Comparison of ENCODE assay signal across 18 cellular contexts in the genomic region with DNA sequence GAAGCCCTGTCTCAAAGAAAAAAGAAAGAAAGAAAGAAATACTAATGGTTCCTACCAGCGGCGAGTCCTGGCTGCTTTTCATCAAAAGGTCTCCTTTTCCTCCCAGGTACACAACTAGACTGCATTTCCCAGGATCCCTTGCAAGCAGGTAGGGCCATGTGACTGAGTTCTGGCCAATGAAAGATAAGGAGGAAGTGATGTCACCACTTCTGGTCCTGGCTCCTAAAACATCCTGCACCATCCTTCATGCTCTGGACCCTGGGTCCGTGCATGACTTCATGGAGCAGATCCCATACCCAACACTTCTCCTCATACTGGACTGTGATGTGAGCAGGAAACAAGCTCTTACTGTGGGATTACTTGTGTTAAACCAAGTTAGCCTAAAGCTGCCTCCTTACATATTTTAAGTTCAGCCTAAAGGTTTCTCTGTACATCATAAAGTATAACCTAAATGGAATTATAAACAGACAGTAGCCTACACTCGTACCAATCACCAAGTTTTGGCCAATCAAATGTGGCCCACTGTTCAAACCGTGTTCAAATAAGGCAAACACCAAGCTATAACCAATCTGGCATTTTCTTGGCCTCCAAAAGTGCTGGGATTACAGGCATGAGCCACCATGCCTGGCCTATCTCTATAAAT. TPM values are rescaled to one million over a fixed set of nuclear protein-coding genes. Genes with fewer than 3 reads are reported as not detected.
DNase-seq lines count a peak whose midpoint lies in the region; ATAC-seq, FAIRE-seq and TF ChIP-seq lines count a peak whose summit lies in the region.
"Had no signal": no experiment of that assay in that cellular context is flagged by ENCODE, and none has a peak within 500 bp of the region (broad histone marks: within the 10 kb centered on the region; RNA-seq: fewer than 3 reads in every experiment).

No MANE protein-coding gene starts in this region.

- no peaks in the 10 kb centered on the region for H3K36me3 ChIP-seq in A673 (ENCODE audit: insufficient read depth, low read length, poor library complexity, severe bottlenecking)
- no peaks in the 10 kb centered on the region for H3K36me3 ChIP-seq in HAP-1 (replicated peaks)
- no peaks in the 10 kb centered on the region for H3K36me3 ChIP-seq in GM12878 (ENCODE audit: control insufficient read depth in 2 of 2, insufficient read depth in 2 of 2, low read length in 1 of 2)
- no peaks in the 10 kb centered on the region for H3K36me3 ChIP-seq in brain microvascular endothelial cell (replicated peaks)
- no peaks in the 10 kb centered on the region for H3K36me3 ChIP-seq in testis (ENCODE audit: low read depth, missing control alignments)
- H3K36me3 ChIP-seq: ascending aorta, colonic mucosa, upper lobe of left lung had no signal

- no peak for TF ChIP-seq RAD21 in GM12878 (IDR thresholded peaks at IDR 0.05; ENCODE audit: insufficient read depth, low read depth, low read length)

- no peaks in the 10 kb centered on the region for H3K4me1 Mint-ChIP-seq in stimulated activated effector memory CD8-positive, alpha-beta T cell treated with anti-CD3 and anti-CD28 coated beads, Interleukin-12 subunit alpha, Interleukin-12 subunit beta, amount 100 ng/mL, for 72 hours
- H3K4me1 Mint-ChIP-seq: activated CD8-positive, alpha-beta memory T cell treated with anti-CD3 and anti-CD28 coated beads, Interleukin-2, amount 10 ng/mL, durations not matched to agents 7 days and 5 days; B cell had no signal

- TF ChIP-seq EP300 in GM12878 (IDR thresholded peaks at IDR 0.05; ENCODE audit: borderline replicate concordance in 1 of 2, control insufficient read depth in 1 of 2, low read depth in 2 of 2, low read length in 2 of 2): no peak

- H3K27ac ChIP-seq in A673 (ENCODE audit: low read depth, low read length, poor library complexity, severe bottlenecking): no peak overlapping the region
- H3K27ac ChIP-seq in GM12878 (ENCODE audit: control insufficient read depth, insufficient read depth): no peak overlapping the region
- H3K27ac ChIP-seq in brain microvascular endothelial cell: no peak overlapping the region
- H3K27ac ChIP-seq in testis: no peak overlapping the region
- H3K27ac ChIP-seq: ascending aorta, colonic mucosa, PC-9, upper lobe of left lung had no signal

- H2AFZ ChIP-seq in GM12878 (ENCODE audit: control insufficient read depth, low read depth, low read length): no peak overlapping the region; the same call in 1 of the 2 replicates
- H2AFZ ChIP-seq: PC-9 had no signal

- H3K27ac Mint-ChIP-seq in stimulated activated effector memory CD8-positive, alpha-beta T cell treated with anti-CD3 and anti-CD28 coated beads, Interleukin-12 subunit alpha, Interleukin-12 subunit beta, amount 100 ng/mL, for 72 hours: no peak overlapping the region
- H3K27ac Mint-ChIP-seq: activated CD8-positive, alpha-beta memory T cell treated with anti-CD3 and anti-CD28 coated beads, Interleukin-2, amount 10 ng/mL, durations not matched to agents 7 days and 5 days; B cell; H9 had no signal

- H3K9ac ChIP-seq in GM12878 (ENCODE audit: control insufficient read depth, insufficient read depth, low read length): no peak overlapping the region

- ATAC-seq in GM12878: peak; percentile 26; the same call in 1 of the 3 replicates
- ATAC-seq in stimulated activated effector memory CD8-positive, alpha-beta T cell treated with anti-CD3 and anti-CD28 coated beads, Interleukin-12 subunit alpha, Interleukin-12 subunit beta, amount 100 ng/mL, for 72 hours: no peak
- ATAC-seq: activated CD8-positive, alpha-beta memory T cell treated with anti-CD3 and anti-CD28 coated beads, Interleukin-2, amount 10 ng/mL, durations not matched to agents 7 days and 5 days had no signal

- WGBS in GM12878 (ENCODE audit: insufficient coverage, insufficient replicate concordance, low lambda C conversion rate, missing lambda C conversion rate): 48% methylated on average over 5 of the region's 5 CpGs
- WGBS in testis, 2 donors: 93 to 94% methylated on average over 5 of the region's 5 CpGs

- BruUV-seq in A673 (replicated peaks; lab: Mats Ljungman, UMichigan): no TSS peak
- BruUV-seq in GM12878 (replicated peaks; lab: Mats Ljungman, UMichigan): no TSS peak

- TF ChIP-seq POLR2A in GM12878 (IDR thresholded peaks at IDR 0.05; ENCODE audit: low read depth, low read length): no peak
- TF ChIP-seq POLR2A in testis (IDR thresholded peaks at IDR 0.05): no peak

- H4K20me1 ChIP-seq in GM12878 (ENCODE audit: control insufficient read depth, insufficient read depth): no peaks in the 10 kb centered on the region

- DNase-seq in A673 (ENCODE audit: low spot score) (peak; percentile 30), HAP-1 (ENCODE audit: low spot score in 2 of 2) (peak; percentile 13 to 21), NCI-H226 (peak; percentile 3), GM12878 (ENCODE audit: low read depth, low spot score) (no peak), brain microvascular endothelial cell (no peak), testis (no peak)
- no peak for DNase-seq in activated CD8-positive, alpha-beta memory T cell treated with anti-CD3 and anti-CD28 coated beads, Interleukin-2, amount 50 U/mL, for 4 hours
- no peak for DNase-seq in stimulated activated effector memory CD8-positive, alpha-beta T cell treated with anti-CD3 and anti-CD28 coated beads, Interleukin-12 subunit alpha, Interleukin-12 subunit beta, amount 100 ng/mL, for 72 hours (ENCODE audit: low spot score in 2 of 2)
- DNase-seq: activated CD8-positive, alpha-beta memory T cell treated with anti-CD3 and anti-CD28 coated beads, Interleukin-2, amount 10 ng/mL, durations not matched to agents 7 days and 5 days; activated naive CD4-positive, alpha-beta T cell; colonic mucosa; H9; kidney glomerular epithelial cell; PC-9; T-helper 1 cell; upper lobe of left lung had no signal

- SMC1A ChIA-PET in GM12878 (lab: Charles Lee; ENCODE audit: uncharacterized antibody, unreplicated experiment): no interaction called here

- H3K4me1 ChIP-seq in A673 (ENCODE audit: insufficient read depth, low read length, poor library complexity, severe bottlenecking): no peaks in the 10 kb centered on the region
- H3K4me1 ChIP-seq in HAP-1: no peaks in the 10 kb centered on the region
- no peaks in the 10 kb centered on the region for H3K4me1 ChIP-seq in GM12878 (ENCODE audit: control insufficient read depth, insufficient read depth, low read length)
- no peaks in the 10 kb centered on the region for H3K4me1 ChIP-seq in testis
- H3K4me1 ChIP-seq: ascending aorta, colonic mucosa, upper lobe of left lung had no signal

- POLR2A ChIA-PET in A673 (lab: Charles Lee; ENCODE audit: low non-redundant PET): no interaction called here
- POLR2A ChIA-PET in GM12878 (lab: Charles Lee): no interaction called here

- intact Hi-C loops in A673 (cut with micrococcal nuclease; ENCODE audit: unreplicated experiment): no loop called here
- intact Hi-C loops in GM12878 (cut with micrococcal nuclease; ENCODE audit: unreplicated experiment): no loop called here
- intact Hi-C loops in testis (cut with DNase I; ENCODE audit: low total_unique reads): no loop called here

- no peak overlapping the region for H3K4me3 ChIP-seq in A673 (ENCODE audit: low read depth, low read length, poor library complexity, severe bottlenecking)
- H3K4me3 ChIP-seq in HAP-1: no peak overlapping the region
- no peak overlapping the region for H3K4me3 ChIP-seq in GM12878
- H3K4me3 ChIP-seq in brain microvascular endothelial cell (ENCODE audit: low read depth, low read length): no peak overlapping the region
- H3K4me3 ChIP-seq in testis: no peak overlapping the region
- H3K4me3 ChIP-seq: ascending aorta, colonic mucosa, PC-9, upper lobe of left lung had no signal

- no peaks in the 10 kb centered on the region for H3K79me2 ChIP-seq in GM12878 (ENCODE audit: control insufficient read depth, insufficient read depth, low read length)

- no peak overlapping the region for H3K4me3 Mint-ChIP-seq in stimulated activated effector memory CD8-positive, alpha-beta T cell treated with anti-CD3 and anti-CD28 coated beads, Interleukin-12 subunit alpha, Interleukin-12 subunit beta, amount 100 ng/mL, for 72 hours
- H3K4me3 Mint-ChIP-seq: activated CD8-positive, alpha-beta memory T cell treated with anti-CD3 and anti-CD28 coated beads, Interleukin-2, amount 10 ng/mL, durations not matched to agents 7 days and 5 days; B cell; H9 had no signal

- in situ Hi-C loops in HAP-1 (cut with MboI; ENCODE audit: low sequenced_read_pairs) (no loop called here), GM12878 (cut with MboI) (no loop called here), brain microvascular endothelial cell (cut with HindIII; ENCODE audit: low pct_ligation_motif_present, low sequenced_read_pairs) (no loop called here)

- RAD21 ChIA-PET in GM12878 (lab: Charles Lee; ENCODE audit: unreplicated experiment): no interaction called here

- FAIRE-seq in GM12878 (lab: Jason Lieb, UNC): no peak

- TF ChIP-seq CTCF in A673 (conservative IDR thresholded peaks at IDR 0.05; ENCODE audit: low read depth, low read length) (no peak), GM12878 (IDR thresholded peaks at IDR 0.05 in 2 of 3, conservative IDR thresholded peaks at IDR 0.05 in 1 of 3; ENCODE audit: control insufficient read depth in 2 of 3, extremely low read depth in 1 of 3, insufficient read depth in 1 of 3, low read depth in 3 of 3, low read length in 3 of 3) (no peak), brain microvascular endothelial cell (IDR thresholded peaks at IDR 0.05; ENCODE audit: low read depth, low read length, missing control alignments) (no peak), testis (IDR thresholded peaks at IDR 0.05) (no peak)

- H3K9me3 Mint-ChIP-seq in stimulated activated effector memory CD8-positive, alpha-beta T cell treated with anti-CD3 and anti-CD28 coated beads, Interleukin-12 subunit alpha, Interleukin-12 subunit beta, amount 100 ng/mL, for 72 hours: peaks cover 4% of the 10 kb centered on the region

- H3K36me3 Mint-ChIP-seq in stimulated activated effector memory CD8-positive, alpha-beta T cell treated with anti-CD3 and anti-CD28 coated beads, Interleukin-12 subunit alpha, Interleukin-12 subunit beta, amount 100 ng/mL, for 72 hours: no peaks in the 10 kb centered on the region
- H3K36me3 Mint-ChIP-seq: activated CD8-positive, alpha-beta memory T cell treated with anti-CD3 and anti-CD28 coated beads, Interleukin-2, amount 10 ng/mL, durations not matched to agents 7 days and 5 days had no signal

- no peak overlapping the region for H3K4me2 ChIP-seq in GM12878 (ENCODE audit: control insufficient read depth, insufficient read depth)
- H3K4me2 ChIP-seq: PC-9 had no signal

- H3K27me3 ChIP-seq in A673 (replicated peaks; ENCODE audit: insufficient read depth, low read depth, low read length, poor library complexity) (peaks cover 5% of the 10 kb centered on the region), HAP-1 (ENCODE audit: low read depth) (no peaks in the 10 kb centered on the region), GM12878 (replicated peaks in 1 of 2; ENCODE audit: control insufficient read depth in 2 of 2, insufficient read depth in 2 of 2, low read length in 1 of 2) (no peaks in the 10 kb centered on the region), brain microvascular endothelial cell (replicated peaks) (no peaks in the 10 kb centered on the region), testis (no peaks in the 10 kb centered on the region)
- H3K27me3 ChIP-seq: ascending aorta, colonic mucosa, upper lobe of left lung had no signal

- H3K9me3 ChIP-seq in A673 (ENCODE audit: low read depth, low read length, poor library complexity, severe bottlenecking): no peaks in the 10 kb centered on the region
- H3K9me3 ChIP-seq in HAP-1: no peaks in the 10 kb centered on the region
- no peaks in the 10 kb centered on the region; the same call in 2 of the 3 replicates for H3K9me3 ChIP-seq in GM12878 (replicated peaks; ENCODE audit: control insufficient read depth, insufficient read depth, low read length)
- H3K9me3 ChIP-seq in testis: no peaks in the 10 kb centered on the region
- H3K9me3 ChIP-seq: ascending aorta, colonic mucosa had no signal

- CTCF ChIA-PET in A673 (lab: Charles Lee): no interaction called here
- CTCF ChIA-PET in GM12878 (lab: Yijun Ruan, JAX): no interaction called here

RNA-seq across cellular contexts. Expression of gene FUBP3, which starts 30.2 kb away (rescaled TPM):
- total RNA-seq in A673 (2021) (80.4 and 83.2 TPM in 2 replicates), GM12878 (2014; rRNA removed) (37.6 and 39.6 TPM in 2 replicates), GM12878 (2014; rRNA removed; fragmentation: Illumina TruSeq; extraction: Trizol) (26.3 and 29.6 TPM in 2 replicates), GM12878 (2021) (36.4 and 37.4 TPM in 2 replicates), testis (10 to 100 TPM; 85.3 to 88.7 TPM)
- total RNA-seq in GM12878 (2013; cell fraction: nucleolus; rRNA removed): 78.3 and 80.0 TPM in 2 replicates
- polyA plus RNA-seq in GM12878 (2011; ENCODE audit: low read depth): 12.1 TPM
- polyA plus RNA-seq in GM12878 (2011; rRNA removed) (26.4 and 30.8 TPM in 2 replicates), GM12878 (2014; fragmentation: Illumina TruSeq; extraction: Trizol) (29.9 and 41.1 TPM in 2 replicates), GM12878 (2014; fragmentation: Nextera tagmentation; extraction: Ambion mirVana) (1 to 10 TPM; 2.4 to 9.4 TPM), GM12878 (2014; rRNA removed) (35.7 and 38.1 TPM in 2 replicates), GM12878 (2016; fragmentation: Nextera tagmentation; extraction: Ambion mirVana) (10 to 100 TPM; 38.0 to 49.4 TPM), testis (ENCODE audit: insufficient read depth, low read depth, low replicate concordance) (59.4 TPM)
- polyA plus RNA-seq in GM12878 (2011; cell fraction: cytosol; rRNA removed): 15.3 and 22.5 TPM in 2 replicates
- polyA plus RNA-seq in GM12878 (2011; cell fraction: nucleus; rRNA removed): 63.6 and 72.4 TPM in 2 replicates
- polyA plus RNA-seq in GM12878 (2012): 18.0 and 18.6 TPM in 2 replicates
- polyA minus RNA-seq in GM12878 (2011; rRNA and poly(A)+ RNA removed): 20.6 and 24.4 TPM in 2 replicates
- 21.2 and 25.4 TPM in 2 replicates for polyA minus RNA-seq in GM12878 (2011; cell fraction: cytosol; rRNA and poly(A)+ RNA removed)
- 19.1 and 43.3 TPM in 2 replicates for polyA minus RNA-seq in GM12878 (2011; cell fraction: nucleus; rRNA and poly(A)+ RNA removed)

Comparison
In these comparisons a context has a peak if more than half of its experiments do, and no peak if none do; other contexts are left out.
1. DNase-seq: peak in A673 (single experiment), HAP-1 (2 of 2) and NCI-H226 (single experiment); none in GM12878 (single experiment), activated CD8-positive, alpha-beta memory T cell treated with anti-CD3 and anti-CD28 coated beads, Interleukin-2, amount 50 U/mL, for 4 hours (single experiment), brain microvascular endothelial cell (single experiment), stimulated activated effector memory CD8-positive, alpha-beta T cell treated with anti-CD3 and anti-CD28 coated beads, Interleukin-12 subunit alpha, Interleukin-12 subunit beta, amount 100 ng/mL, for 72 hours (0 of 2) and testis (single experiment).